8 cellular contexts compared by ENCODE assay signal in genomic region chr11:81870066-81870412, GRCh38.
A peak's percentile ranks its signal among the peaks of the same experiment; 100 is the strongest.
DNase-seq lines count a peak whose midpoint lies in the region; ATAC-seq, FAIRE-seq and TF ChIP-seq lines count a peak whose summit lies in the region.

No MANE protein-coding gene starts in this region.

- DNase-seq in GM12891 (ENCODE audit: insufficient read length, low spot score), result no peak
- DNase-seq in activated T-helper 1 cell treated with anti-CD3 and anti-CD28 coated beads, Interleukin-12 subunit alpha, Interleukin-12 subunit beta, Interleukin-2, Interleukin-4 antibody, amounts not matched to agents 30 ng/mL and 10 ng/mL and 1 ng/mL, durations not matched to agents 14 hours and 24 hours and 36 hours (ENCODE audit: low spot score), result no peak
- no peak for DNase-seq in NCI-H774 (lab: John Stamatoyannopoulos, UW)
- DNase-seq in NCI-H2196 (lab: John Stamatoyannopoulos, UW; ENCODE audit: unreplicated experiment), result no peak
- DNase-seq in HCEC 1CT, result no peak
- no peak for DNase-seq in ACHN

- H3K4me3 Mint-ChIP-seq in activated T-helper 1 cell treated with anti-CD3 and anti-CD28 coated beads, Interleukin-12 subunit alpha, Interleukin-12 subunit beta, Interleukin-2, Interleukin-4 antibody, amounts not matched to agents 30 ng/mL and 10 ng/mL and 1 ng/mL, durations not matched to agents 14 hours and 24 hours and 36 hours, result peak overlapping the region; percentile 72

- H3K36me3 Mint-ChIP-seq in activated T-helper 1 cell treated with anti-CD3 and anti-CD28 coated beads, Interleukin-12 subunit alpha, Interleukin-12 subunit beta, Interleukin-2, Interleukin-4 antibody, amounts not matched to agents 30 ng/mL and 10 ng/mL and 1 ng/mL, durations not matched to agents 14 hours and 24 hours and 36 hours (ENCODE audit: low read depth), result peaks cover 7% of the 10 kb centered on the region

- H3K9me3 Mint-ChIP-seq in activated T-helper 1 cell treated with anti-CD3 and anti-CD28 coated beads, Interleukin-12 subunit alpha, Interleukin-12 subunit beta, Interleukin-2, Interleukin-4 antibody, amounts not matched to agents 30 ng/mL and 10 ng/mL and 1 ng/mL, durations not matched to agents 14 hours and 24 hours and 36 hours, result peaks cover 10% of the 10 kb centered on the region

- no peak for FAIRE-seq in GM12891 (lab: Jason Lieb, UNC)

- no peak for TF ChIP-seq POLR2A in GM12891 (IDR thresholded peaks at IDR 0.05; ENCODE audit: low read depth, low read length)

- H3K27me3 Mint-ChIP-seq in activated T-helper 1 cell treated with anti-CD3 and anti-CD28 coated beads, Interleukin-12 subunit alpha, Interleukin-12 subunit beta, Interleukin-2, Interleukin-4 antibody, amounts not matched to agents 30 ng/mL and 10 ng/mL and 1 ng/mL, durations not matched to agents 14 hours and 24 hours and 36 hours (ENCODE audit: insufficient read depth), result peaks cover 9% of the 10 kb centered on the region

- H3K4me1 Mint-ChIP-seq in activated T-helper 1 cell treated with anti-CD3 and anti-CD28 coated beads, Interleukin-12 subunit alpha, Interleukin-12 subunit beta, Interleukin-2, Interleukin-4 antibody, amounts not matched to agents 30 ng/mL and 10 ng/mL and 1 ng/mL, durations not matched to agents 14 hours and 24 hours and 36 hours (ENCODE audit: low read depth), result peaks cover 44% of the 10 kb centered on the region

- H3K27ac Mint-ChIP-seq in activated T-helper 1 cell treated with anti-CD3 and anti-CD28 coated beads, Interleukin-12 subunit alpha, Interleukin-12 subunit beta, Interleukin-2, Interleukin-4 antibody, amounts not matched to agents 30 ng/mL and 10 ng/mL and 1 ng/mL, durations not matched to agents 14 hours and 24 hours and 36 hours, result peak overlapping the region; percentile 80

- peak; percentile 67 for ATAC-seq in GM19395 (IDR thresholded peaks at IDR 0.05; ENCODE audit: unreplicated experiment)
- peak; percentile 70 for ATAC-seq in HG03064 (IDR thresholded peaks at IDR 0.05; ENCODE audit: low read depth, unreplicated experiment)

- intact Hi-C loops in activated T-helper 1 cell treated with anti-CD3 and anti-CD28 coated beads, Interleukin-12 subunit alpha, Interleukin-12 subunit beta, Interleukin-2, Interleukin-4 antibody, amounts not matched to agents 30 ng/mL and 10 ng/mL and 1 ng/mL, durations not matched to agents 14 hours and 24 hours and 36 hours (cut with micrococcal nuclease), result loop anchor here (1.0 to 10.0 kb wide), 2 partner anchors 93 to 1415 kb away; partner anchors contain the start of gene CCDC90B

- in situ Hi-C loops in ACHN (cut with HindIII; ENCODE audit: low pct_ligation_motif_present, low pct_unique_long_range_greater_than_20kb, low sequenced_read_pairs), result no loop called here

TF ChIP-seq in GM12891, 5 proteins besides CTCF, POLR2A, EP300 and RAD21:
- TF ChIP-seq PAX5 (IDR thresholded peaks at IDR 0.05; ENCODE audit: insufficient read depth, low read length, severe bottlenecking) (peak; percentile 61), POLR2AphosphoS5 (IDR thresholded peaks at IDR 0.05; ENCODE audit: low read depth, low read length) (no peak)
TF ChIP-seq in GM12891: peak in this region for 1.
